In genomic region chr5:160772854-160773253, GRCh38 we compare ENCODE assay signal across 16 cellular contexts.
DNase-seq lines count a peak whose midpoint lies in the region; ATAC-seq and TF ChIP-seq lines count a peak whose summit lies in the region.
"Had no signal": no experiment of that assay in that cellular context is flagged by ENCODE, and none has a peak within 500 bp of the region (broad histone marks: within the 10 kb centered on the region; RNA-seq: fewer than 3 reads in every experiment).

No MANE protein-coding gene starts in this region.

- H4K8ac ChIP-seq in IMR-90 (ENCODE audit: low read depth in 2 of 2, low read length in 2 of 2): no peak overlapping the region

- H3K9ac ChIP-seq in IMR-90 (ENCODE audit: low read depth, low read length): no peak overlapping the region

- no peak overlapping the region for H3K14ac ChIP-seq in IMR-90 (replicated peaks; ENCODE audit: low read depth, low read length)

- H3K4me3 ChIP-seq in IMR-90 (ENCODE audit: insufficient read depth, low read depth, low read length) (no peak overlapping the region), dorsolateral prefrontal cortex (no peak overlapping the region)

- no peak overlapping the region for H3K4ac ChIP-seq in IMR-90 (ENCODE audit: low read depth, low read length)

- no peak overlapping the region for H2AK9ac ChIP-seq in IMR-90 (replicated peaks; ENCODE audit: low read depth, low read length, poor library complexity)

- no peaks in the 10 kb centered on the region for H3K36me3 ChIP-seq in IMR-90 (ENCODE audit: control insufficient read depth, insufficient read depth, low read length)

- intact Hi-C loops in IMR-90 (cut with micrococcal nuclease): no loop called here
- intact Hi-C loops in dorsolateral prefrontal cortex (cut with DNase I): no loop called here

- no peak overlapping the region for H2BK20ac ChIP-seq in IMR-90 (ENCODE audit: low read depth, low read length)

- no peak overlapping the region for H2AK5ac ChIP-seq in IMR-90 (ENCODE audit: low read depth, low read length)

- in situ Hi-C loops in IMR-90 (cut with MboI; ENCODE audit: low sequenced_read_pairs): no loop called here

- H3K4me2 ChIP-seq in IMR-90 (ENCODE audit: low read depth, low read length): no peak overlapping the region

- no peak overlapping the region for H2BK15ac ChIP-seq in IMR-90 (ENCODE audit: low read depth, low read length)

- H3K56ac ChIP-seq in IMR-90 (ENCODE audit: extremely low read depth, insufficient read depth, low read length): no peak overlapping the region

- no peaks in the 10 kb centered on the region for H3K4me1 ChIP-seq in IMR-90 (ENCODE audit: control insufficient read depth, insufficient read depth, low read length)

- TF ChIP-seq RAD21 in IMR-90 (IDR thresholded peaks at IDR 0.05; ENCODE audit: low read length): no peak

- no peak for ATAC-seq in IMR-90 (ENCODE audit: low read depth)
- no peak for ATAC-seq in GM18502 (IDR thresholded peaks at IDR 0.05; ENCODE audit: poor library complexity, unreplicated experiment)
- no peak for ATAC-seq in GM21737 (IDR thresholded peaks at IDR 0.05; ENCODE audit: unreplicated experiment)
- no peak for ATAC-seq in HG02763 (IDR thresholded peaks at IDR 0.05; ENCODE audit: unreplicated experiment)

- TF ChIP-seq POLR2A in IMR-90 (IDR thresholded peaks at IDR 0.05; ENCODE audit: low read depth, low read length): no peak

- peak; percentile 3 for DNase-seq in ELF-1 (ENCODE audit: low read depth, low spot score)
- no peak for DNase-seq in IMR-90
- no peak for DNase-seq in dorsolateral prefrontal cortex
- DNase-seq in substantia nigra (lab: John Stamatoyannopoulos, UW): no peak
- DNase-seq: C1 segment of cervical spinal cord; Calu3; CD4-positive, alpha-beta T cell; DMS 273 treated with DMSO at 0.1 percent for 48 hours; DMS79; HCEC 1CT; HFFc6; KG1 had no signal

- dilution Hi-C loops in IMR-90 (cut with HindIII; ENCODE audit: low sequenced_read_pairs, unreplicated experiment): no loop called here

- no peaks in the 10 kb centered on the region for H4K20me1 ChIP-seq in IMR-90 (ENCODE audit: insufficient read depth, low read length)

- H3K27me3 ChIP-seq in IMR-90 (ENCODE audit: control insufficient read depth, insufficient read depth, low read length) (no peaks in the 10 kb centered on the region), dorsolateral prefrontal cortex (no peaks in the 10 kb centered on the region)

- no TSS peak for BruUV-seq in IMR-90 (replicated peaks; lab: Mats Ljungman, UMichigan)

- TF ChIP-seq CTCF in IMR-90 (conservative IDR thresholded peaks at IDR 0.05; ENCODE audit: low read depth, low read length): no peak
- no peak for TF ChIP-seq CTCF in dorsolateral prefrontal cortex (IDR thresholded peaks at IDR 0.05 in 54 of 56, conservative IDR thresholded peaks at IDR 0.05 in 2 of 56; ENCODE audit: low read depth in 1 of 56, partially characterized antibody in 56 of 56)

- no peak overlapping the region for H4K5ac ChIP-seq in IMR-90 (ENCODE audit: low read depth, low read length)

- H2BK5ac ChIP-seq in IMR-90 (ENCODE audit: low read depth, low read length, poor library complexity, severe bottlenecking): no peak overlapping the region

- H3K27ac ChIP-seq in IMR-90 (ENCODE audit: insufficient read depth, low read length): no peak overlapping the region
- H3K27ac ChIP-seq in dorsolateral prefrontal cortex: peak overlapping the region in 46 of 59 donors; percentile 4 to 98 (median 92)
- peak overlapping the region; percentile 93 for H3K27ac ChIP-seq in substantia nigra (ENCODE audit: low read depth, low read length, poor library complexity, severe bottlenecking)
- H3K27ac ChIP-seq: HL-60 had no signal

- H3K9me1 ChIP-seq in IMR-90 (ENCODE audit: insufficient read depth, low read length): no peaks in the 10 kb centered on the region

- peaks cover 18% of the 10 kb centered on the region for H3K9me3 ChIP-seq in IMR-90 (ENCODE audit: control insufficient read depth, insufficient read depth, low read length)

- H3K79me1 ChIP-seq in IMR-90 (ENCODE audit: low read depth in 1 of 2, low read length in 2 of 2): no peaks in the 10 kb centered on the region

- H4K91ac ChIP-seq in IMR-90 (ENCODE audit: insufficient read depth, low read depth, low read length): no peak overlapping the region

- WGBS in IMR-90 (ENCODE audit: extremely low coverage in 2 of 2, insufficient read length in 1 of 2), 2 experiments: 58% methylated on average over 2 of the region's 7 CpGs; no CpG with 5 or more reads in 1 of the 2 experiments

- CTCF ChIA-PET in IMR-90 (lab: Yijun Ruan, JAX): no interaction called here

- no peak overlapping the region for H3K23ac ChIP-seq in IMR-90 (ENCODE audit: low read depth, low read length)

- POLR2A ChIA-PET in IMR-90 (lab: Charles Lee; ENCODE audit: unreplicated experiment): no interaction called here

- H2AFZ ChIP-seq in IMR-90 (replicated peaks; ENCODE audit: low read length, poor library complexity): no peak overlapping the region

- no peak overlapping the region for H2BK120ac ChIP-seq in IMR-90 (ENCODE audit: low read depth, low read length)

- no peak overlapping the region for H3K18ac ChIP-seq in IMR-90 (ENCODE audit: low read depth, low read length)

TF ChIP-seq in IMR-90, 13 proteins besides CTCF, POLR2A, EP300 and RAD21:
- TF ChIP-seq SMC3 (IDR thresholded peaks at IDR 0.05; ENCODE audit: low read depth, low read length) (no peak), MAFK (IDR thresholded peaks at IDR 0.05; ENCODE audit: low read depth, low read length) (peak; percentile 91)
